Comparison of ENCODE assay signal across 33 cellular contexts in genomic region chr7:29993169-29993568, GRCh38.
"Had no signal": no experiment of that assay in that cellular context is flagged by ENCODE, and none has a peak within 500 bp of the region (broad histone marks: within the 10 kb centered on the region; RNA-seq: fewer than 3 reads in every experiment).

No MANE protein-coding gene starts in this region.

- H3K4me1 Mint-ChIP-seq: activated T-helper 17 cell treated with anti-CD3 and anti-CD28 coated beads, Interleukin-2, amount 50 U/mL, for 72 hours had no signal

- DNase-seq: activated B cell treated with CpG ODN at 0.5 μM for 24 hours; activated CD4-positive, alpha-beta memory T cell treated with anti-CD3 and anti-CD28 coated beads for 36 hours; activated CD4-positive, alpha-beta T cell treated with anti-CD3 and anti-CD28 coated beads for 4 hours; activated CD4-positive, alpha-beta T cell treated with anti-CD3 and anti-CD28 coated beads, Interleukin-2, amount 10 ng/mL, durations not matched to agents 24 days and 14 days; activated CD4-positive, alpha-beta T cell treated with anti-CD3 and anti-CD28 coated beads, Interleukin-2, amount 50 U/mL, for 1 hour; activated CD4-positive, alpha-beta T cell treated with anti-CD3 and anti-CD28 coated beads, Interleukin-2, amount 50 U/mL, for 4 hours; activated CD4-positive, CD25-positive, alpha-beta regulatory T cell treated with anti-CD3 and anti-CD28 coated beads, Interleukin-2, amount 50 U/mL, for 72 hours; activated CD8-positive, alpha-beta memory T cell treated with anti-CD3 and anti-CD28 coated beads, Interleukin-2, amount 50 U/mL, for 4 hours; activated CD8-positive, alpha-beta T cell treated with anti-CD3 and anti-CD28 coated beads for 36 hours; activated effector memory CD4-positive, alpha-beta T cell treated with anti-CD3 and anti-CD28 coated beads, Interleukin-2, amount 50 U/mL, for 16 hours; activated gamma-delta T cell treated with Interleukin-2 at 50 U/mL for 16 hours; activated naive CD4-positive, alpha-beta T cell; activated naive CD4-positive, alpha-beta T cell treated with anti-CD3 and anti-CD28 coated beads for 36 hours; activated naive CD4-positive, alpha-beta T cell treated with anti-CD3 and anti-CD28 coated beads, Interleukin-2, amount 50 U/mL, for 16 hours; activated naive CD8-positive, alpha-beta T cell treated with anti-CD3 and anti-CD28 coated beads for 36 hours; activated T-cell treated with anti-CD3 and anti-CD28 coated beads for 4 hours; activated T-cell treated with anti-CD3 and anti-CD28 coated beads, Interleukin-2, amount 50 U/mL, for 1 hour; activated T-cell treated with anti-CD3 and anti-CD28 coated beads, Interleukin-2, amount 50 U/mL, for 4 hours; activated T-cell treated with anti-CD3 and anti-CD28 coated beads, Interleukin-2, amount 50 U/mL, for 72 hours; adrenal gland; amniotic stem cell; aorta; body of pancreas; brain microvascular endothelial cell; central memory CD4-positive, alpha-beta T cell; T-helper 2 cell; T-helper 9 cell had no signal

- H3K27me3 ChIP-seq: adrenal gland, body of pancreas, brain microvascular endothelial cell, breast epithelium had no signal

- H3K36me3 ChIP-seq: adrenal gland, brain microvascular endothelial cell, breast epithelium had no signal

- H3K9me3 ChIP-seq: body of pancreas had no signal

- H3K27ac Mint-ChIP-seq: activated B cell treated with CpG ODN at 0.5 μM for 24 hours; activated CD4-positive, alpha-beta memory T cell treated with anti-CD3 and anti-CD28 coated beads for 36 hours; activated CD4-positive, alpha-beta T cell treated with anti-CD3 and anti-CD28 coated beads, Interleukin-2, amount 10 ng/mL, durations not matched to agents 24 days and 14 days; activated CD8-positive, alpha-beta T cell treated with anti-CD3 and anti-CD28 coated beads for 36 hours; activated naive CD4-positive, alpha-beta T cell treated with anti-CD3 and anti-CD28 coated beads for 36 hours; activated naive CD4-positive, alpha-beta T cell treated with anti-CD3 and anti-CD28 coated beads, Interleukin-2, amount 50 U/mL, for 72 hours; activated naive CD8-positive, alpha-beta T cell treated with anti-CD3 and anti-CD28 coated beads for 36 hours; activated T-cell treated with anti-CD3 and anti-CD28 coated beads, Interleukin-2, amount 50 U/mL, for 72 hours; activated T-helper 1 cell treated with anti-CD3 and anti-CD28 coated beads, Interleukin-12 subunit alpha, Interleukin-12 subunit beta, Interleukin-2, Interleukin-4 antibody, amounts not matched to agents 30 ng/mL and 10 ng/mL and 1 ng/mL, durations not matched to agents 14 hours and 24 hours and 36 hours; activated T-helper 17 cell treated with anti-CD3 and anti-CD28 coated beads, Interleukin-2, amount 50 U/mL, for 72 hours; T-helper 2 cell treated with Interferon-gamma antibody and Interleukin-4, amounts not matched to agents 5 μg/mL and 100 μg/mL, for 36 hours had no signal

- ATAC-seq: activated CD8-positive, alpha-beta T cell treated with anti-CD3 and anti-CD28 coated beads for 36 hours; activated naive CD4-positive, alpha-beta T cell treated with anti-CD3 and anti-CD28 coated beads, Interleukin-2, amount 50 U/mL, for 72 hours; activated T-cell treated with anti-CD3 and anti-CD28 coated beads, Interleukin-2, amount 50 U/mL, for 4 hours; activated T-cell treated with anti-CD3 and anti-CD28 coated beads, Interleukin-2, amount 50 U/mL, for 72 hours; activated T-helper 17 cell treated with anti-CD3 and anti-CD28 coated beads, Interleukin-2, amount 50 U/mL, for 72 hours; body of pancreas had no signal

- H3K4me3 Mint-ChIP-seq: activated B cell treated with CpG ODN at 0.5 μM for 24 hours; activated CD4-positive, alpha-beta memory T cell treated with anti-CD3 and anti-CD28 coated beads for 36 hours; activated CD4-positive, alpha-beta T cell treated with anti-CD3 and anti-CD28 coated beads, Interleukin-2, amount 10 ng/mL, durations not matched to agents 24 days and 14 days; activated CD8-positive, alpha-beta T cell treated with anti-CD3 and anti-CD28 coated beads for 36 hours; activated naive CD4-positive, alpha-beta T cell treated with anti-CD3 and anti-CD28 coated beads for 36 hours; activated naive CD8-positive, alpha-beta T cell treated with anti-CD3 and anti-CD28 coated beads for 36 hours; activated T-cell treated with anti-CD3 and anti-CD28 coated beads, Interleukin-2, amount 50 U/mL, for 4 hours; activated T-cell treated with anti-CD3 and anti-CD28 coated beads, Interleukin-2, amount 50 U/mL, for 72 hours; activated T-helper 1 cell treated with anti-CD3 and anti-CD28 coated beads, Interleukin-12 subunit alpha, Interleukin-12 subunit beta, Interleukin-2, Interleukin-4 antibody, amounts not matched to agents 30 ng/mL and 10 ng/mL and 1 ng/mL, durations not matched to agents 14 hours and 24 hours and 36 hours; activated T-helper 17 cell treated with anti-CD3 and anti-CD28 coated beads, Interleukin-2, amount 50 U/mL, for 72 hours; T-helper 2 cell treated with Interferon-gamma antibody and Interleukin-4, amounts not matched to agents 5 μg/mL and 100 μg/mL, for 36 hours had no signal

- H3K4me3 ChIP-seq: adrenal gland, body of pancreas, breast epithelium had no signal

- H3K27ac ChIP-seq: adrenal gland, body of pancreas, brain microvascular endothelial cell, breast epithelium, VCaP had no signal

- H3K4me1 ChIP-seq: breast epithelium had no signal
